2 cellular contexts compared by ENCODE assay signal in the genomic region with DNA sequence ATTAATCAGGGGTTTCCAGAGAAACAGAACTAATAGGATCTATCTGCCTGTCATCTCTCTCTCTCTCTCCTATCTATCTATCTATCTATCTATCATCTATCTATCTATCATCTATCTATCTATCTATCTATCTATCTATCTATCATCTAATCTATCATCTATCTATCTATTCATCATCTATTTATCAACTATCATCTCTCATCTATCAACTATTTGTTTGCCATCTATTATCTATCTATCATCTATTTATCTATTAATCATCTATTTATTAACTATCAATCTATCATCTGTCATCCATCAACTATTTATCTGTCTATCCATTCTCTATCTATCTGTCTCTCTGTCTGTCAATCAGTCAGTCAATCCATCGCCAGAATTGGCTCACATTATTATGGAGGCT.
TF ChIP-seq lines count a peak whose summit lies in the region.

No MANE protein-coding gene starts in this region.

TF ChIP-seq in K562, 482 proteins besides CTCF, POLR2A, EP300 and RAD21:
- TF ChIP-seq MTA1 (IDR thresholded peaks at IDR 0.05; ENCODE audit: borderline replicate concordance), result peak; percentile 87
- TF ChIP-seq ZBTB1 (CRISPR knock-in tag; IDR thresholded peaks at IDR 0.05; ENCODE audit: borderline replicate concordance, low read depth), result no peak
- 0 out of 2 replicates have a peak, but pooled peaks have one; percentile 52 for TF ChIP-seq CUX1 (CRISPR knock-in tag; IDR thresholded peaks at IDR 0.05)
- TF ChIP-seq GATA2 (CRISPR knock-in tag; IDR thresholded peaks at IDR 0.05), result peak; percentile 70
- TF ChIP-seq ZNF197 (CRISPR knock-in tag; IDR thresholded peaks at IDR 0.05; ENCODE audit: low read depth), result no peak
- TF ChIP-seq PKNOX1 (IDR thresholded peaks at IDR 0.05), result 0 out of 2 replicates have a peak, but pooled peaks have one; percentile 17
- peak; percentile 85; the same call in 1 of the 2 replicates for TF ChIP-seq GATAD2B (IDR thresholded peaks at IDR 0.05; ENCODE audit: borderline replicate concordance)
- TF ChIP-seq U2AF1 (optimal IDR thresholded peaks at IDR 0.05; ENCODE audit: low read depth, low read length), result no peak
- TF ChIP-seq, protein P1, sequence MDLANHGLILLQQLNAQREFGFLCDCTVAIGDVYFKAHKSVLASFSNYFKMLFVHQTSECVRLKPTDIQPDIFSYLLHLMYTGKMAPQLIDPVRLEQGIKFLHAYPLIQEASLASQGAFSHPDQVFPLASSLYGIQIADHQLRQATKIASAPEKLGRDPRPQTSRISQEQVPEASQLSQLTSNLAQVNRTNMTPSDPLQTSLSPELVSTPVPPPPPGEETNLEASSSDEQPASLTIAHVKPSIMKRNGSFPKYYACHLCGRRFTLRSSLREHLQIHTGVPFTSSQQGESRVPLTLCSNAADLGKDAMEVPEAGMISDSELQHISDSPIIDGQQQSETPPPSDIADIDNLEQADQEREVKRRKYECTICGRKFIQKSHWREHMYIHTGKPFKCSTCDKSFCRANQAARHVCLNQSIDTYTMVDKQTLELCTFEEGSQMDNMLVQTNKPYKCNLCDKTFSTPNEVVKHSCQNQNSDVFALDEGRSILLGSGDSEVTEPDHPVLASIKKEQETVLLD (IDR thresholded peaks at IDR 0.05), result peak; percentile 91
- TF ChIP-seq STAG1 (CRISPR knock-in tag; IDR thresholded peaks at IDR 0.05; ENCODE audit: borderline replicate concordance), result no peak
- TF ChIP-seq DACH1 (IDR thresholded peaks at IDR 0.05; ENCODE audit: partially characterized antibody), result peak; percentile 99

TF ChIP-seq in H1, 55 proteins besides CTCF, POLR2A, EP300 and RAD21 (continued from another document):
- no peak for TF ChIP-seq SUZ12 (IDR thresholded peaks at IDR 0.05; ENCODE audit: low read length)
- no peak for TF ChIP-seq HDAC2 (IDR thresholded peaks at IDR 0.05; ENCODE audit: borderline replicate concordance in 1 of 2, low read depth in 2 of 2, low read length in 2 of 2)
- TF ChIP-seq GABPA (IDR thresholded peaks at IDR 0.05; ENCODE audit: borderline replicate concordance, insufficient read depth, low read length), result no peak
- no peak for TF ChIP-seq FOSL1 (IDR thresholded peaks at IDR 0.05; ENCODE audit: insufficient read depth, low read depth, low read length)
- TF ChIP-seq, protein P2, sequence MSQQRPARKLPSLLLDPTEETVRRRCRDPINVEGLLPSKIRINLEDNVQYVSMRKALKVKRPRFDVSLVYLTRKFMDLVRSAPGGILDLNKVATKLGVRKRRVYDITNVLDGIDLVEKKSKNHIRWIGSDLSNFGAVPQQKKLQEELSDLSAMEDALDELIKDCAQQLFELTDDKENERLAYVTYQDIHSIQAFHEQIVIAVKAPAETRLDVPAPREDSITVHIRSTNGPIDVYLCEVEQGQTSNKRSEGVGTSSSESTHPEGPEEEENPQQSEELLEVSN (IDR thresholded peaks at IDR 0.05), result no peak
- TF ChIP-seq NANOG (IDR thresholded peaks at IDR 0.05; ENCODE audit: insufficient read depth, low read depth, low read length, poor library complexity, severe bottlenecking), result no peak
- TF ChIP-seq RXRA (IDR thresholded peaks at IDR 0.05; ENCODE audit: insufficient read depth, low read depth, low read length), result no peak
- TF ChIP-seq SIRT6 (IDR thresholded peaks at IDR 0.05; ENCODE audit: low read length), result no peak
- TF ChIP-seq, protein P3, sequence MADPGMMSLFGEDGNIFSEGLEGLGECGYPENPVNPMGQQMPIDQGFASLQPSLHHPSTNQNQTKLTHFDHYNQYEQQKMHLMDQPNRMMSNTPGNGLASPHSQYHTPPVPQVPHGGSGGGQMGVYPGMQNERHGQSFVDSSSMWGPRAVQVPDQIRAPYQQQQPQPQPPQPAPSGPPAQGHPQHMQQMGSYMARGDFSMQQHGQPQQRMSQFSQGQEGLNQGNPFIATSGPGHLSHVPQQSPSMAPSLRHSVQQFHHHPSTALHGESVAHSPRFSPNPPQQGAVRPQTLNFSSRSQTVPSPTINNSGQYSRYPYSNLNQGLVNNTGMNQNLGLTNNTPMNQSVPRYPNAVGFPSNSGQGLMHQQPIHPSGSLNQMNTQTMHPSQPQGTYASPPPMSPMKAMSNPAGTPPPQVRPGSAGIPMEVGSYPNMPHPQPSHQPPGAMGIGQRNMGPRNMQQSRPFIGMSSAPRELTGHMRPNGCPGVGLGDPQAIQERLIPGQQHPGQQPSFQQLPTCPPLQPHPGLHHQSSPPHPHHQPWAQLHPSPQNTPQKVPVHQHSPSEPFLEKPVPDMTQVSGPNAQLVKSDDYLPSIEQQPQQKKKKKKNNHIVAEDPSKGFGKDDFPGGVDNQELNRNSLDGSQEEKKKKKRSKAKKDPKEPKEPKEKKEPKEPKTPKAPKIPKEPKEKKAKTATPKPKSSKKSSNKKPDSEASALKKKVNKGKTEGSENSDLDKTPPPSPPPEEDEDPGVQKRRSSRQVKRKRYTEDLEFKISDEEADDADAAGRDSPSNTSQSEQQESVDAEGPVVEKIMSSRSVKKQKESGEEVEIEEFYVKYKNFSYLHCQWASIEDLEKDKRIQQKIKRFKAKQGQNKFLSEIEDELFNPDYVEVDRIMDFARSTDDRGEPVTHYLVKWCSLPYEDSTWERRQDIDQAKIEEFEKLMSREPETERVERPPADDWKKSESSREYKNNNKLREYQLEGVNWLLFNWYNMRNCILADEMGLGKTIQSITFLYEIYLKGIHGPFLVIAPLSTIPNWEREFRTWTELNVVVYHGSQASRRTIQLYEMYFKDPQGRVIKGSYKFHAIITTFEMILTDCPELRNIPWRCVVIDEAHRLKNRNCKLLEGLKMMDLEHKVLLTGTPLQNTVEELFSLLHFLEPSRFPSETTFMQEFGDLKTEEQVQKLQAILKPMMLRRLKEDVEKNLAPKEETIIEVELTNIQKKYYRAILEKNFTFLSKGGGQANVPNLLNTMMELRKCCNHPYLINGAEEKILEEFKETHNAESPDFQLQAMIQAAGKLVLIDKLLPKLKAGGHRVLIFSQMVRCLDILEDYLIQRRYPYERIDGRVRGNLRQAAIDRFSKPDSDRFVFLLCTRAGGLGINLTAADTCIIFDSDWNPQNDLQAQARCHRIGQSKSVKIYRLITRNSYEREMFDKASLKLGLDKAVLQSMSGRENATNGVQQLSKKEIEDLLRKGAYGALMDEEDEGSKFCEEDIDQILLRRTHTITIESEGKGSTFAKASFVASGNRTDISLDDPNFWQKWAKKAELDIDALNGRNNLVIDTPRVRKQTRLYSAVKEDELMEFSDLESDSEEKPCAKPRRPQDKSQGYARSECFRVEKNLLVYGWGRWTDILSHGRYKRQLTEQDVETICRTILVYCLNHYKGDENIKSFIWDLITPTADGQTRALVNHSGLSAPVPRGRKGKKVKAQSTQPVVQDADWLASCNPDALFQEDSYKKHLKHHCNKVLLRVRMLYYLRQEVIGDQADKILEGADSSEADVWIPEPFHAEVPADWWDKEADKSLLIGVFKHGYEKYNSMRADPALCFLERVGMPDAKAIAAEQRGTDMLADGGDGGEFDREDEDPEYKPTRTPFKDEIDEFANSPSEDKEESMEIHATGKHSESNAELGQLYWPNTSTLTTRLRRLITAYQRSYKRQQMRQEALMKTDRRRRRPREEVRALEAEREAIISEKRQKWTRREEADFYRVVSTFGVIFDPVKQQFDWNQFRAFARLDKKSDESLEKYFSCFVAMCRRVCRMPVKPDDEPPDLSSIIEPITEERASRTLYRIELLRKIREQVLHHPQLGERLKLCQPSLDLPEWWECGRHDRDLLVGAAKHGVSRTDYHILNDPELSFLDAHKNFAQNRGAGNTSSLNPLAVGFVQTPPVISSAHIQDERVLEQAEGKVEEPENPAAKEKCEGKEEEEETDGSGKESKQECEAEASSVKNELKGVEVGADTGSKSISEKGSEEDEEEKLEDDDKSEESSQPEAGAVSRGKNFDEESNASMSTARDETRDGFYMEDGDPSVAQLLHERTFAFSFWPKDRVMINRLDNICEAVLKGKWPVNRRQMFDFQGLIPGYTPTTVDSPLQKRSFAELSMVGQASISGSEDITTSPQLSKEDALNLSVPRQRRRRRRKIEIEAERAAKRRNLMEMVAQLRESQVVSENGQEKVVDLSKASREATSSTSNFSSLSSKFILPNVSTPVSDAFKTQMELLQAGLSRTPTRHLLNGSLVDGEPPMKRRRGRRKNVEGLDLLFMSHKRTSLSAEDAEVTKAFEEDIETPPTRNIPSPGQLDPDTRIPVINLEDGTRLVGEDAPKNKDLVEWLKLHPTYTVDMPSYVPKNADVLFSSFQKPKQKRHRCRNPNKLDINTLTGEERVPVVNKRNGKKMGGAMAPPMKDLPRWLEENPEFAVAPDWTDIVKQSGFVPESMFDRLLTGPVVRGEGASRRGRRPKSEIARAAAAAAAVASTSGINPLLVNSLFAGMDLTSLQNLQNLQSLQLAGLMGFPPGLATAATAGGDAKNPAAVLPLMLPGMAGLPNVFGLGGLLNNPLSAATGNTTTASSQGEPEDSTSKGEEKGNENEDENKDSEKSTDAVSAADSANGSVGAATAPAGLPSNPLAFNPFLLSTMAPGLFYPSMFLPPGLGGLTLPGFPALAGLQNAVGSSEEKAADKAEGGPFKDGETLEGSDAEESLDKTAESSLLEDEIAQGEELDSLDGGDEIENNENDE (IDR thresholded peaks at IDR 0.05; ENCODE audit: insufficient replicate concordance, low read length), result no peak
- TF ChIP-seq ATF2 (IDR thresholded peaks at IDR 0.05; ENCODE audit: low read length), result no peak
- TF ChIP-seq TEAD4 (IDR thresholded peaks at IDR 0.05; ENCODE audit: low read depth, low read length), result no peak
- TF ChIP-seq RNF2 (IDR thresholded peaks at IDR 0.05; ENCODE audit: borderline replicate concordance, low read depth, low read length, missing control alignments, poor library complexity, severe bottlenecking), result no peak
- no peak for TF ChIP-seq JUN (IDR thresholded peaks at IDR 0.05; ENCODE audit: low read depth, low read length)
- no peak for TF ChIP-seq HDAC6 (IDR thresholded peaks at IDR 0.05; ENCODE audit: low read depth, low read length)
